Comparison of ENCODE assay signal across 8 cellular contexts in genomic region chr16:90077240-90077756, GRCh38. TPM values are rescaled to one million over a fixed set of nuclear protein-coding genes. Genes with fewer than 3 reads are reported as not detected.
DNase-seq lines count a peak whose midpoint lies in the region; ATAC-seq, FAIRE-seq and TF ChIP-seq lines count a peak whose summit lies in the region.

Gene PRDM7 (minus strand): TSS chr16:90077331. CDS start chr16:90075910, 1,421 bp downstream.

- ATAC-seq in GM18867 (IDR thresholded peaks at IDR 0.05; ENCODE audit: unreplicated experiment), result peak; percentile 96
- ATAC-seq in HG03135 (IDR thresholded peaks at IDR 0.05; ENCODE audit: unreplicated experiment), result peak; percentile 96

- FAIRE-seq in A204.1 (lab: Jason Lieb, UNC), result peak; percentile 89

- TF ChIP-seq CTCF in kidney epithelial cell (IDR thresholded peaks at IDR 0.05; ENCODE audit: insufficient read depth, low read length, poor library complexity, severe bottlenecking), result no peak

- H3K27me3 ChIP-seq in kidney epithelial cell (ENCODE audit: control insufficient read depth, insufficient read depth, low read length), result peaks cover 3% of the 10 kb centered on the region

- H3K36me3 ChIP-seq in kidney epithelial cell (ENCODE audit: control insufficient read depth, insufficient read depth, low read length), result no peaks in the 10 kb centered on the region

- DNase-seq in NCI-H226, result peak; percentile 93
- DNase-seq in activated CD4-positive, alpha-beta T cell treated with anti-CD3 and anti-CD28 coated beads for 1 hour, result peak; percentile 92
- DNase-seq in cerebellum (ENCODE audit: low spot score), result peak; percentile 97
- peak; percentile 79 for DNase-seq in kidney epithelial cell (ENCODE audit: low read depth)
- DNase-seq in stimulated activated CD4-positive, alpha-beta T cell treated with anti-CD3 and anti-CD28 coated beads, Interleukin-12 subunit alpha, Interleukin-12 subunit beta, amount 100 ng/mL, for 48 hours (ENCODE audit: low read depth in 2 of 3, low spot score in 1 of 3), result peak; percentile 96 to 99 (median 97)

- peak within 1 kb of the TSS; percentile 26 for H3K4me3 ChIP-seq in kidney epithelial cell (ENCODE audit: low read depth, low read length)

RNA-seq across cellular contexts. Expression of gene PRDM7, which starts in this region (rescaled TPM):
- total RNA-seq in cerebellum (not detected), kidney epithelial cell (not detected in 2 replicates)

Comparison
In these comparisons a context has a peak if more than half of its experiments do, and no peak if none do; other contexts are left out.
1. Peak in every context shown above with its lines: DNase-seq, ATAC-seq and H3K4me3 ChIP-seq.
2. Peak in DNase-seq in cerebellum; RNA of the gene not detected or under 1 TPM.
3. Peak in DNase-seq and H3K4me3 ChIP-seq in kidney epithelial cell; RNA of the gene not detected or under 1 TPM.